ENCODE assay signal across 20 cellular contexts in genomic region chr2:26759845-26760244, GRCh38. TPM values are rescaled to one million over a fixed set of nuclear protein-coding genes. Genes with fewer than 3 reads are reported as not detected.
"Had no signal": no experiment of that assay in that cellular context is flagged by ENCODE, and none has a peak within 500 bp of the region (broad histone marks: within the 10 kb centered on the region; RNA-seq: fewer than 3 reads in every experiment).

No MANE protein-coding gene starts in this region.

- H3K36me3 ChIP-seq: left ventricle myocardium inferior, lower lobe of right lung, neutrophil, sigmoid colon, upper lobe of left lung, uterus had no signal

- H3K27me3 Mint-ChIP-seq: effector memory CD8-positive, alpha-beta T cell had no signal

- H3K4me3 Mint-ChIP-seq: dendritic cell treated with granulocyte-macrophage colony-stimulating factor and Interleukin-4, amounts not matched to agents 40 ng/mL and 50 ng/mL, for 4 days; effector memory CD8-positive, alpha-beta T cell; immature natural killer cell; memory B cell; nephron progenitor cell had no signal

- H3K4me3 ChIP-seq: left ventricle myocardium inferior, lower lobe of right lung, psoas muscle, sigmoid colon, skin epidermis, upper lobe of left lung, uterus had no signal

- DNase-seq: effector memory CD8-positive, alpha-beta T cell; foreskin keratinocyte; immature natural killer cell; kidney; left cardiac atrium; left ventricle myocardium inferior; lower lobe of right lung; naive thymus-derived CD4-positive, alpha-beta T cell; nephron progenitor cell; psoas muscle; retina; sigmoid colon; stimulated activated CD4-positive, alpha-beta T cell treated with anti-CD3 and anti-CD28 coated beads, Interleukin-12 subunit alpha, Interleukin-12 subunit beta, amount 100 ng/mL, for 4 hours; stimulated activated naive CD4-positive, alpha-beta T cell treated with Interleukin-2 at 50 U/mL for 16 hours; upper lobe of left lung; uterus had no signal

- H3K36me3 Mint-ChIP-seq: immature natural killer cell, memory B cell had no signal

- FAIRE-seq: kidney had no signal

- H3K27me3 ChIP-seq: foreskin keratinocyte, sigmoid colon, upper lobe of left lung, uterus had no signal

- H3K27ac ChIP-seq: foreskin keratinocyte, left ventricle myocardium inferior, lower lobe of right lung, neutrophil, psoas muscle, sigmoid colon, upper lobe of left lung, uterus had no signal

- H3K27ac Mint-ChIP-seq: dendritic cell treated with granulocyte-macrophage colony-stimulating factor and Interleukin-4, amounts not matched to agents 40 ng/mL and 50 ng/mL, for 4 days; effector memory CD8-positive, alpha-beta T cell; immature natural killer cell; memory B cell; naive thymus-derived CD4-positive, alpha-beta T cell had no signal

- ATAC-seq: effector memory CD8-positive, alpha-beta T cell; foreskin keratinocyte; left cardiac atrium; lower lobe of right lung; naive thymus-derived CD4-positive, alpha-beta T cell; psoas muscle had no signal

- H3K9me3 ChIP-seq: left ventricle myocardium inferior, lower lobe of right lung, neutrophil, psoas muscle, sigmoid colon, upper lobe of left lung, uterus had no signal

- H3K9me3 Mint-ChIP-seq: dendritic cell treated with granulocyte-macrophage colony-stimulating factor and Interleukin-4, amounts not matched to agents 40 ng/mL and 50 ng/mL, for 4 days; effector memory CD8-positive, alpha-beta T cell; memory B cell; nephron progenitor cell had no signal

RNA-seq across cellular contexts. Expression of gene CENPA, which starts 26.0 kb away (rescaled TPM):
- total RNA-seq: psoas muscle, sigmoid colon had no signal
- polyA plus RNA-seq: naive thymus-derived CD4-positive, alpha-beta T cell had no signal
